18 cellular contexts compared by ENCODE assay signal in genomic region chr22:29718949-29719893, GRCh38. TPM values are rescaled to one million over a fixed set of nuclear protein-coding genes. Genes with fewer than 3 reads are reported as not detected.
DNase-seq lines count a peak whose midpoint lies in the region; ATAC-seq and TF ChIP-seq lines count a peak whose summit lies in the region.
"Had no signal": no experiment of that assay in that cellular context is flagged by ENCODE, and none has a peak within 500 bp of the region (broad histone marks: within the 10 kb centered on the region; RNA-seq: fewer than 3 reads in every experiment).

No MANE protein-coding gene starts in this region.

- no peaks in the 10 kb centered on the region for H3K4me1 ChIP-seq in hepatocyte (ENCODE audit: insufficient read depth)

- H3K36me3 Mint-ChIP-seq in activated CD8-positive, alpha-beta T cell treated with anti-CD3 and anti-CD28 coated beads for 36 hours (ENCODE audit: low read depth): no peaks in the 10 kb centered on the region
- H3K36me3 Mint-ChIP-seq in activated CD8-positive, alpha-beta T cell treated with anti-CD3 and anti-CD28 coated beads, Interleukin-2, amount 10 ng/mL, durations not matched to agents 7 days and 5 days (ENCODE audit: low read depth): no peaks in the 10 kb centered on the region
- H3K36me3 Mint-ChIP-seq in stimulated activated memory B cell treated with anti-CD40 and anti-IgM and Interleukin-4, amounts not matched to agents 10 μg/mL and 1 μg/mL and 100 μg/mL, for 72 hours: no peaks in the 10 kb centered on the region

- H2AFZ ChIP-seq in hepatocyte: no peak overlapping the region

- H3K27me3 Mint-ChIP-seq in activated CD8-positive, alpha-beta T cell treated with anti-CD3 and anti-CD28 coated beads for 36 hours: peaks cover 41% of the 10 kb centered on the region
- peaks cover 42% of the 10 kb centered on the region for H3K27me3 Mint-ChIP-seq in activated CD8-positive, alpha-beta T cell treated with anti-CD3 and anti-CD28 coated beads, Interleukin-2, amount 10 ng/mL, durations not matched to agents 7 days and 5 days (ENCODE audit: low read depth)
- peaks cover 85% of the 10 kb centered on the region for H3K27me3 Mint-ChIP-seq in stimulated activated memory B cell treated with anti-CD40 and anti-IgM and Interleukin-4, amounts not matched to agents 10 μg/mL and 1 μg/mL and 100 μg/mL, for 72 hours

- intact Hi-C loops in activated CD8-positive, alpha-beta T cell treated with anti-CD3 and anti-CD28 coated beads for 36 hours (cut with micrococcal nuclease): no loop called here

- H3K27me3 ChIP-seq in hepatocyte: peaks cover 47% of the 10 kb centered on the region

- no peak overlapping the region for H3K27ac ChIP-seq in hepatocyte
- H3K27ac ChIP-seq: body of pancreas, heart right ventricle had no signal

- no peak overlapping the region for H3K27ac Mint-ChIP-seq in activated CD8-positive, alpha-beta T cell treated with anti-CD3 and anti-CD28 coated beads for 36 hours
- H3K27ac Mint-ChIP-seq in activated CD8-positive, alpha-beta T cell treated with anti-CD3 and anti-CD28 coated beads, Interleukin-2, amount 10 ng/mL, durations not matched to agents 7 days and 5 days: no peak overlapping the region
- no peak overlapping the region for H3K27ac Mint-ChIP-seq in stimulated activated memory B cell treated with anti-CD40 and anti-IgM and Interleukin-4, amounts not matched to agents 10 μg/mL and 1 μg/mL and 100 μg/mL, for 72 hours

- no peaks in the 10 kb centered on the region for H3K9me3 ChIP-seq in hepatocyte (ENCODE audit: low read depth)
- H3K9me3 ChIP-seq: body of pancreas, heart right ventricle had no signal

- peak overlapping the region; percentile 3 for H3K4me3 Mint-ChIP-seq in activated CD8-positive, alpha-beta T cell treated with anti-CD3 and anti-CD28 coated beads for 36 hours
- no peak overlapping the region for H3K4me3 Mint-ChIP-seq in activated CD8-positive, alpha-beta T cell treated with anti-CD3 and anti-CD28 coated beads, Interleukin-2, amount 10 ng/mL, durations not matched to agents 7 days and 5 days
- H3K4me3 Mint-ChIP-seq in stimulated activated memory B cell treated with anti-CD40 and anti-IgM and Interleukin-4, amounts not matched to agents 10 μg/mL and 1 μg/mL and 100 μg/mL, for 72 hours: peak overlapping the region; percentile 73

- TF ChIP-seq CTCF in activated CD8-positive, alpha-beta T cell treated with anti-CD3 and anti-CD28 coated beads for 36 hours (IDR thresholded peaks at IDR 0.05): no peak
- no peak for TF ChIP-seq CTCF in hepatocyte (IDR thresholded peaks at IDR 0.05; ENCODE audit: poor library complexity)

- 63% methylated on average over 21 of the region's 23 CpGs for WGBS in hepatocyte (ENCODE audit: low lambda C conversion rate, missing lambda C conversion rate)

- no peak overlapping the region for H3K4me3 ChIP-seq in hepatocyte
- H3K4me3 ChIP-seq: body of pancreas, heart right ventricle had no signal

- POLR2A ChIA-PET in activated CD8-positive, alpha-beta T cell treated with anti-CD3 and anti-CD28 coated beads for 36 hours (lab: Charles Lee): interaction anchor here (0.9 kb wide), 1 partner anchor 314 kb away, joined by 3 read pairs; no protein-coding TSS in a partner anchor
- POLR2A ChIA-PET in activated CD8-positive, alpha-beta T cell treated with anti-CD3 and anti-CD28 coated beads, Interleukin-2, amount 10 ng/mL, durations not matched to agents 7 days and 5 days (lab: Charles Lee): no interaction called here

- no peak for DNase-seq in activated CD8-positive, alpha-beta T cell treated with anti-CD3 and anti-CD28 coated beads for 36 hours
- DNase-seq in activated CD8-positive, alpha-beta T cell treated with anti-CD3 and anti-CD28 coated beads, Interleukin-2, amount 10 ng/mL, durations not matched to agents 7 days and 5 days: no peak
- DNase-seq in NCI-H69 (lab: John Stamatoyannopoulos, UW) (peak; percentile 91), hepatocyte (ENCODE audit: low spot score) (no peak), ureter (ENCODE audit: low spot score) (no peak), NCI-H2196 treated with DMSO at 0.1 percent for 48 hours (lab: John Stamatoyannopoulos, UW; ENCODE audit: unreplicated experiment) (no peak)
- DNase-seq: activated CD8-positive, alpha-beta memory T cell treated with anti-CD3 and anti-CD28 coated beads for 24 hours; body of pancreas; heart right ventricle; left cardiac atrium; NCI-H1436 treated with DMSO at 0.1 percent for 48 hours; NCI-H510A treated with DMSO at 0.1 percent for 48 hours; OCI-M1; stimulated activated naive CD4-positive, alpha-beta T cell treated with Interleukin-2 at 50 U/mL for 16 hours had no signal

- H3K4me1 Mint-ChIP-seq in activated CD8-positive, alpha-beta T cell treated with anti-CD3 and anti-CD28 coated beads for 36 hours (ENCODE audit: low read depth): peaks cover 3% of the 10 kb centered on the region
- peaks cover 1% of the 10 kb centered on the region for H3K4me1 Mint-ChIP-seq in activated CD8-positive, alpha-beta T cell treated with anti-CD3 and anti-CD28 coated beads, Interleukin-2, amount 10 ng/mL, durations not matched to agents 7 days and 5 days (ENCODE audit: low read depth)
- H3K4me1 Mint-ChIP-seq in stimulated activated memory B cell treated with anti-CD40 and anti-IgM and Interleukin-4, amounts not matched to agents 10 μg/mL and 1 μg/mL and 100 μg/mL, for 72 hours: peaks cover 13% of the 10 kb centered on the region

- H3K4me2 ChIP-seq in hepatocyte: peak overlapping the region; percentile 84

- no peaks in the 10 kb centered on the region for H3K9me2 ChIP-seq in hepatocyte (replicated peaks; ENCODE audit: insufficient read depth)

- no peaks in the 10 kb centered on the region for H3K36me3 ChIP-seq in hepatocyte (replicated peaks; ENCODE audit: insufficient read depth, low read depth)
- H3K36me3 ChIP-seq: heart right ventricle had no signal

- CTCF ChIA-PET in activated CD8-positive, alpha-beta T cell treated with anti-CD3 and anti-CD28 coated beads for 36 hours (lab: Charles Lee): interaction anchor here (0.7 kb wide), 1 partner anchor 286 kb away, joined by 3 read pairs; no protein-coding TSS in a partner anchor
- CTCF ChIA-PET in activated CD8-positive, alpha-beta T cell treated with anti-CD3 and anti-CD28 coated beads, Interleukin-2, amount 10 ng/mL, durations not matched to agents 7 days and 5 days (lab: Charles Lee): no interaction called here

- H3K9me3 Mint-ChIP-seq in activated CD8-positive, alpha-beta T cell treated with anti-CD3 and anti-CD28 coated beads for 36 hours: no peaks in the 10 kb centered on the region
- no peaks in the 10 kb centered on the region for H3K9me3 Mint-ChIP-seq in activated CD8-positive, alpha-beta T cell treated with anti-CD3 and anti-CD28 coated beads, Interleukin-2, amount 10 ng/mL, durations not matched to agents 7 days and 5 days (ENCODE audit: insufficient read depth)
- no peaks in the 10 kb centered on the region for H3K9me3 Mint-ChIP-seq in stimulated activated memory B cell treated with anti-CD40 and anti-IgM and Interleukin-4, amounts not matched to agents 10 μg/mL and 1 μg/mL and 100 μg/mL, for 72 hours

- H3K79me2 ChIP-seq in hepatocyte: no peaks in the 10 kb centered on the region

- no peak for ATAC-seq in activated CD8-positive, alpha-beta T cell treated with anti-CD3 and anti-CD28 coated beads for 36 hours
- no peak for ATAC-seq in activated CD8-positive, alpha-beta T cell treated with anti-CD3 and anti-CD28 coated beads, Interleukin-2, amount 10 ng/mL, durations not matched to agents 7 days and 5 days
- no peak for ATAC-seq in stimulated activated memory B cell treated with anti-CD40 and anti-IgM and Interleukin-4, amounts not matched to agents 10 μg/mL and 1 μg/mL and 100 μg/mL, for 72 hours
- ATAC-seq in GM18858 (IDR thresholded peaks at IDR 0.05; ENCODE audit: unreplicated experiment): no peak
- ATAC-seq: heart right ventricle, left cardiac atrium had no signal

- H4K20me1 ChIP-seq in hepatocyte (ENCODE audit: insufficient read depth, poor library complexity, severe bottlenecking): no peaks in the 10 kb centered on the region

RNA-seq across cellular contexts. Expression of gene CABP7, which starts 0.6 kb away (rescaled TPM):
- total RNA-seq in activated CD8-positive, alpha-beta T cell treated with anti-CD3 and anti-CD28 coated beads for 36 hours: under 1 TPM in 1 of 2 experiments, not detected in 1; 0.09 TPM
- not detected for total RNA-seq in activated CD8-positive, alpha-beta T cell treated with anti-CD3 and anti-CD28 coated beads, Interleukin-2, amount 10 ng/mL, durations not matched to agents 7 days and 5 days
- total RNA-seq in hepatocyte: 0.44 TPM in 1 of 2 replicates, not detected in the other
- 0.13 and 0.16 TPM in 2 replicates for polyA plus RNA-seq in hepatocyte
- not detected for total RNA-seq in ureter
- total RNA-seq: heart right ventricle, left cardiac atrium, mucosa of gallbladder, SK-MEL-5 had no signal

RNA-seq across cellular contexts. Expression of gene ZMAT5, which starts 47.6 kb away (rescaled TPM):
- 10 to 100 TPM; 18.5 to 18.7 TPM for total RNA-seq in activated CD8-positive, alpha-beta T cell treated with anti-CD3 and anti-CD28 coated beads for 36 hours
- 10 to 100 TPM; 19.0 to 21.8 TPM for total RNA-seq in activated CD8-positive, alpha-beta T cell treated with anti-CD3 and anti-CD28 coated beads, Interleukin-2, amount 10 ng/mL, durations not matched to agents 7 days and 5 days
- 18.2 and 25.7 TPM in 2 replicates for total RNA-seq in hepatocyte
- polyA plus RNA-seq in hepatocyte: 29.0 and 38.5 TPM in 2 replicates
- 21.8 TPM for total RNA-seq in ureter

RNA-seq across cellular contexts. Expression of gene UQCR10, which starts 47.9 kb away (rescaled TPM):
- total RNA-seq in activated CD8-positive, alpha-beta T cell treated with anti-CD3 and anti-CD28 coated beads for 36 hours: 100 to 1,000 TPM in 1 of 2 experiments, 10 to 100 TPM in 1; 92.4 to 105 TPM
- 100 to 1,000 TPM; 102 to 103 TPM for total RNA-seq in activated CD8-positive, alpha-beta T cell treated with anti-CD3 and anti-CD28 coated beads, Interleukin-2, amount 10 ng/mL, durations not matched to agents 7 days and 5 days
- total RNA-seq in hepatocyte (120 and 122 TPM in 2 replicates), ureter (104 TPM)
- 387 and 414 TPM in 2 replicates for polyA plus RNA-seq in hepatocyte
